2 cellular contexts compared by ENCODE assay signal in the genomic region with DNA sequence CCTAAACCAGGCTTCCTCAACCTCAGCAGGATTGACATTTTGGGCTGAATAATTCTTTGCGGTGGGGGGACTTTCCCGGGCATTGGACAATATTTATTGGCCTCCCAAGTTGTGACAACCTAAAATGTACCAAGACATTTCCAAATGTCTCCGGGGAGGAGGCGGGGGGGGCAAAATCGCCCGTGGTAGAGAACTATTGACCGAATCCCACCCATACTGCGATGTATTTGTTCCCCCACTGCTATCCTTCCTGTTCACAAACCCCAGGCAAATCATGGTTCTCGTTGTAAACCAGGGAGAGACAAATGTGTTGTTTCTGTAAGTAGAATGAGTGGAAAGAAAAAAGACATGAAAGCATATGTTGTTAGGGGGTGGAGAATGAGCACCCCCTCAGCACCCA.
TF ChIP-seq lines count a peak whose summit lies in the region.

No MANE protein-coding gene starts in this region.

TF ChIP-seq in SK-N-SH, 30 proteins besides CTCF, POLR2A, EP300 and RAD21 (continued from another document):
- TF ChIP-seq, protein P1, sequence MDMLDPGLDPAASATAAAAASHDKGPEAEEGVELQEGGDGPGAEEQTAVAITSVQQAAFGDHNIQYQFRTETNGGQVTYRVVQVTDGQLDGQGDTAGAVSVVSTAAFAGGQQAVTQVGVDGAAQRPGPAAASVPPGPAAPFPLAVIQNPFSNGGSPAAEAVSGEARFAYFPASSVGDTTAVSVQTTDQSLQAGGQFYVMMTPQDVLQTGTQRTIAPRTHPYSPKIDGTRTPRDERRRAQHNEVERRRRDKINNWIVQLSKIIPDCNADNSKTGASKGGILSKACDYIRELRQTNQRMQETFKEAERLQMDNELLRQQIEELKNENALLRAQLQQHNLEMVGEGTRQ (IDR thresholded peaks at IDR 0.05; ENCODE audit: borderline replicate concordance, low read depth, low read length) = no peak
- TF ChIP-seq ELF1 (IDR thresholded peaks at IDR 0.05) (no peak), MXI1 (IDR thresholded peaks at IDR 0.05; ENCODE audit: low read depth, low read length) (no peak), GABPA (IDR thresholded peaks at IDR 0.05; ENCODE audit: low read depth) (no peak), JUND (IDR thresholded peaks at IDR 0.05) (no peak), EZH2phosphoT487 (IDR thresholded peaks at IDR 0.05; ENCODE audit: borderline replicate concordance, low read depth) (no peak), SIN3A (IDR thresholded peaks at IDR 0.05; ENCODE audit: borderline replicate concordance, low read depth, low read length) (no peak), FOXM1 (IDR thresholded peaks at IDR 0.05; ENCODE audit: low read depth) (no peak), RFX5 (IDR thresholded peaks at IDR 0.05; ENCODE audit: low read length) (no peak)
TF ChIP-seq in SK-N-SH: peak in this region for 0.

TF ChIP-seq in SK-N-SH treated with all-trans-retinoic acid at 6 μM for 48 hours, 23 proteins besides CTCF, POLR2A, EP300 and RAD21 (continued from another document):
- TF ChIP-seq, protein P2, sequence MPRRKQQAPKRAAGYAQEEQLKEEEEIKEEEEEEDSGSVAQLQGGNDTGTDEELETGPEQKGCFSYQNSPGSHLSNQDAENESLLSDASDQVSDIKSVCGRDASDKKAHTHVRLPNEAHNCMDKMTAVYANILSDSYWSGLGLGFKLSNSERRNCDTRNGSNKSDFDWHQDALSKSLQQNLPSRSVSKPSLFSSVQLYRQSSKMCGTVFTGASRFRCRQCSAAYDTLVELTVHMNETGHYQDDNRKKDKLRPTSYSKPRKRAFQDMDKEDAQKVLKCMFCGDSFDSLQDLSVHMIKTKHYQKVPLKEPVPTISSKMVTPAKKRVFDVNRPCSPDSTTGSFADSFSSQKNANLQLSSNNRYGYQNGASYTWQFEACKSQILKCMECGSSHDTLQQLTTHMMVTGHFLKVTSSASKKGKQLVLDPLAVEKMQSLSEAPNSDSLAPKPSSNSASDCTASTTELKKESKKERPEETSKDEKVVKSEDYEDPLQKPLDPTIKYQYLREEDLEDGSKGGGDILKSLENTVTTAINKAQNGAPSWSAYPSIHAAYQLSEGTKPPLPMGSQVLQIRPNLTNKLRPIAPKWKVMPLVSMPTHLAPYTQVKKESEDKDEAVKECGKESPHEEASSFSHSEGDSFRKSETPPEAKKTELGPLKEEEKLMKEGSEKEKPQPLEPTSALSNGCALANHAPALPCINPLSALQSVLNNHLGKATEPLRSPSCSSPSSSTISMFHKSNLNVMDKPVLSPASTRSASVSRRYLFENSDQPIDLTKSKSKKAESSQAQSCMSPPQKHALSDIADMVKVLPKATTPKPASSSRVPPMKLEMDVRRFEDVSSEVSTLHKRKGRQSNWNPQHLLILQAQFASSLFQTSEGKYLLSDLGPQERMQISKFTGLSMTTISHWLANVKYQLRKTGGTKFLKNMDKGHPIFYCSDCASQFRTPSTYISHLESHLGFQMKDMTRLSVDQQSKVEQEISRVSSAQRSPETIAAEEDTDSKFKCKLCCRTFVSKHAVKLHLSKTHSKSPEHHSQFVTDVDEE (CRISPR knock-in tag; IDR thresholded peaks at IDR 0.05) = no peak
- TF ChIP-seq, protein P3, sequence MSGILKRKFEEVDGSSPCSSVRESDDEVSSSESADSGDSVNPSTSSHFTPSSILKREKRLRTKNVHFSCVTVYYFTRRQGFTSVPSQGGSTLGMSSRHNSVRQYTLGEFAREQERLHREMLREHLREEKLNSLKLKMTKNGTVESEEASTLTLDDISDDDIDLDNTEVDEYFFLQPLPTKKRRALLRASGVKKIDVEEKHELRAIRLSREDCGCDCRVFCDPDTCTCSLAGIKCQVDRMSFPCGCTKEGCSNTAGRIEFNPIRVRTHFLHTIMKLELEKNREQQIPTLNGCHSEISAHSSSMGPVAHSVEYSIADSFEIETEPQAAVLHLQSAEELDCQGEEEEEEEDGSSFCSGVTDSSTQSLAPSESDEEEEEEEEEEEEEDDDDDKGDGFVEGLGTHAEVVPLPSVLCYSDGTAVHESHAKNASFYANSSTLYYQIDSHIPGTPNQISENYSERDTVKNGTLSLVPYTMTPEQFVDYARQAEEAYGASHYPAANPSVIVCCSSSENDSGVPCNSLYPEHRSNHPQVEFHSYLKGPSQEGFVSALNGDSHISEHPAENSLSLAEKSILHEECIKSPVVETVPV (CRISPR knock-in tag; IDR thresholded peaks at IDR 0.05) = no peak
- no peak for TF ChIP-seq ZNF8 (CRISPR knock-in tag; IDR thresholded peaks at IDR 0.05)
- no peak for TF ChIP-seq GLIS3 (CRISPR knock-in tag; IDR thresholded peaks at IDR 0.05)
- TF ChIP-seq, protein P4, sequence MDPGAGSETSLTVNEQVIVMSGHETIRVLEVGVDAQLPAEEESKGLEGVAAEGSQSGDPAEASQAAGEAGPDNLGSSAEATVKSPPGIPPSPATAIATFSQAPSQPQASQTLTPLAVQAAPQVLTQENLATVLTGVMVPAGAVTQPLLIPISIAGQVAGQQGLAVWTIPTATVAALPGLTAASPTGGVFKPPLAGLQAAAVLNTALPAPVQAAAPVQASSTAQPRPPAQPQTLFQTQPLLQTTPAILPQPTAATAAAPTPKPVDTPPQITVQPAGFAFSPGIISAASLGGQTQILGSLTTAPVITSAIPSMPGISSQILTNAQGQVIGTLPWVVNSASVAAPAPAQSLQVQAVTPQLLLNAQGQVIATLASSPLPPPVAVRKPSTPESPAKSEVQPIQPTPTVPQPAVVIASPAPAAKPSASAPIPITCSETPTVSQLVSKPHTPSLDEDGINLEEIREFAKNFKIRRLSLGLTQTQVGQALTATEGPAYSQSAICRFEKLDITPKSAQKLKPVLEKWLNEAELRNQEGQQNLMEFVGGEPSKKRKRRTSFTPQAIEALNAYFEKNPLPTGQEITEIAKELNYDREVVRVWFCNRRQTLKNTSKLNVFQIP (CRISPR knock-in tag; IDR thresholded peaks at IDR 0.05; ENCODE audit: borderline replicate concordance, low read depth) = no peak
- TF ChIP-seq, protein P5, sequence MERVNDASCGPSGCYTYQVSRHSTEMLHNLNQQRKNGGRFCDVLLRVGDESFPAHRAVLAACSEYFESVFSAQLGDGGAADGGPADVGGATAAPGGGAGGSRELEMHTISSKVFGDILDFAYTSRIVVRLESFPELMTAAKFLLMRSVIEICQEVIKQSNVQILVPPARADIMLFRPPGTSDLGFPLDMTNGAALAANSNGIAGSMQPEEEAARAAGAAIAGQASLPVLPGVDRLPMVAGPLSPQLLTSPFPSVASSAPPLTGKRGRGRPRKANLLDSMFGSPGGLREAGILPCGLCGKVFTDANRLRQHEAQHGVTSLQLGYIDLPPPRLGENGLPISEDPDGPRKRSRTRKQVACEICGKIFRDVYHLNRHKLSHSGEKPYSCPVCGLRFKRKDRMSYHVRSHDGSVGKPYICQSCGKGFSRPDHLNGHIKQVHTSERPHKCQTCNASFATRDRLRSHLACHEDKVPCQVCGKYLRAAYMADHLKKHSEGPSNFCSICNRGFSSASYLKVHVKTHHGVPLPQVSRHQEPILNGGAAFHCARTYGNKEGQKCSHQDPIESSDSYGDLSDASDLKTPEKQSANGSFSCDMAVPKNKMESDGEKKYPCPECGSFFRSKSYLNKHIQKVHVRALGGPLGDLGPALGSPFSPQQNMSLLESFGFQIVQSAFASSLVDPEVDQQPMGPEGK (CRISPR knock-in tag; IDR thresholded peaks at IDR 0.05; ENCODE audit: borderline replicate concordance) = no peak
